ENCODE assay signal across 15 cellular contexts in genomic region chr14:53327716-53328115, GRCh38.
DNase-seq lines count a peak whose midpoint lies in the region; ATAC-seq, FAIRE-seq and TF ChIP-seq lines count a peak whose summit lies in the region.
"Had no signal": no experiment of that assay in that cellular context is flagged by ENCODE, and none has a peak within 500 bp of the region (broad histone marks: within the 10 kb centered on the region; RNA-seq: fewer than 3 reads in every experiment).

No MANE protein-coding gene starts in this region.

- TF ChIP-seq CTCF in H1 (IDR thresholded peaks at IDR 0.05; ENCODE audit: control extremely low read depth in 1 of 3, insufficient read depth in 1 of 3, low read depth in 1 of 3, low read length in 3 of 3) (no peak), nephron progenitor cell (IDR thresholded peaks at IDR 0.05) (no peak)

- CTCF ChIA-PET in H1 (lab: Charles Lee; ENCODE audit: partially characterized antibody) = interaction anchor here (1.0 to 3.5 kb wide), 6 partner anchors 12 to 72 kb away, joined by 3 to 16 read pairs (median 4); no protein-coding TSS in a partner anchor

- H2BK15ac ChIP-seq in H1 (ENCODE audit: low read length) = 0 out of 2 replicates have a peak overlapping the region, but pooled peaks have one; percentile 66

- ATAC-seq in GM21717 (IDR thresholded peaks at IDR 0.05; ENCODE audit: unreplicated experiment) (no peak), HG03571 (IDR thresholded peaks at IDR 0.05; ENCODE audit: unreplicated experiment) (no peak)

- H3K4me3 ChIP-seq in MG63 (no peak overlapping the region), H1 (ENCODE audit: extremely low read depth in 1 of 4, insufficient read depth in 2 of 4, low read depth in 3 of 4, low read length in 4 of 4) (peak overlapping the region in 1 of 4 experiments; percentile 2; a peak in 1 of 8 replicates)
- H3K4me3 ChIP-seq: BLaER1, Peyer's patch had no signal

- peaks cover 0 to 4% (median 1%) of the 10 kb centered on the region in 4 experiments; a peak in 3 of 7 replicates for H3K4me1 ChIP-seq in H1 (replicated peaks in 1 of 4; ENCODE audit: control insufficient read depth in 3 of 4, insufficient read depth in 4 of 4, low read length in 3 of 4)
- H3K4me1 ChIP-seq: BLaER1, Peyer's patch had no signal

- no peaks in the 10 kb centered on the region for H3K79me2 ChIP-seq in H1 (ENCODE audit: control insufficient read depth in 1 of 2, insufficient read depth in 2 of 2, low read length in 2 of 2)

- H3K4me3 Mint-ChIP-seq in nephron progenitor cell = no peak overlapping the region

- TF ChIP-seq POLR2A in H1 (IDR thresholded peaks at IDR 0.05; ENCODE audit: control extremely low read depth in 1 of 2, low read depth in 2 of 2, low read length in 2 of 2) = no peak

- no peak overlapping the region for H3K18ac ChIP-seq in H1 (ENCODE audit: extremely low read depth, low read length)

- H2BK20ac ChIP-seq in H1 (ENCODE audit: low read length) = no peak overlapping the region

- H3K27me3 Mint-ChIP-seq in nephron progenitor cell (ENCODE audit: low read depth, poor library complexity) = no peaks in the 10 kb centered on the region

- H3K9me3 ChIP-seq in MG63 (no peaks in the 10 kb centered on the region), H1 (ENCODE audit: insufficient read depth in 2 of 2, low read depth in 1 of 2, low read length in 1 of 2) (no peaks in the 10 kb centered on the region)
- H3K9me3 ChIP-seq: BLaER1, Peyer's patch had no signal

- no peak overlapping the region for H3K56ac ChIP-seq in H1 (replicated peaks; ENCODE audit: insufficient read length, low read depth, low read length)

- H3K36me3 Mint-ChIP-seq in nephron progenitor cell (ENCODE audit: low read depth) = no peaks in the 10 kb centered on the region

- no peak overlapping the region for H2AFZ ChIP-seq in H1 (ENCODE audit: low read length)

- no peak overlapping the region for H3K4me2 ChIP-seq in H1 (ENCODE audit: insufficient read depth in 1 of 2, low read depth in 2 of 2, low read length in 2 of 2)
- H3K4me2 ChIP-seq: BLaER1 had no signal

- no peaks in the 10 kb centered on the region for H3K79me1 ChIP-seq in H1 (ENCODE audit: low read depth, low read length)

- H3K4me1 Mint-ChIP-seq in nephron progenitor cell = peaks cover 27% of the 10 kb centered on the region

- peaks cover 6% of the 10 kb centered on the region for H3K9me3 Mint-ChIP-seq in nephron progenitor cell

- TF ChIP-seq EP300 in H1 (IDR thresholded peaks at IDR 0.05; ENCODE audit: borderline replicate concordance in 1 of 2, low read depth in 2 of 2, low read length in 2 of 2) = no peak

- no peaks in the 10 kb centered on the region for H3K36me3 ChIP-seq in MG63
- H3K36me3 ChIP-seq in H1 (ENCODE audit: control insufficient read depth in 2 of 4, insufficient read depth in 4 of 4, low read length in 3 of 4) = no peaks in the 10 kb centered on the region
- H3K36me3 ChIP-seq: Peyer's patch had no signal

- no peak overlapping the region for H3K14ac ChIP-seq in H1 (ENCODE audit: insufficient read length)

- no peak overlapping the region for H3K27ac ChIP-seq in H1 (ENCODE audit: low read depth, low read length)
- H3K27ac ChIP-seq: BLaER1, Peyer's patch had no signal

- no peak for FAIRE-seq in H1 (lab: Jason Lieb, UNC)
- FAIRE-seq: G401.6, GM18507, islet of Langerhans had no signal

- DNase-seq in Daoy (ENCODE audit: low read depth) = peak; percentile 57
- peak; percentile 31 for DNase-seq in MG63
- no peak for DNase-seq in H1 (ENCODE audit: low read depth in 1 of 2, low spot score in 2 of 2)
- peak; percentile 49 for DNase-seq in midbrain (lab: John Stamatoyannopoulos, UW)
- DNase-seq in nephron progenitor cell = no peak
- no peak for DNase-seq in HK-2 (ENCODE audit: unreplicated experiment)
- DNase-seq: NCI-H446, Peyer's patch, T-helper 9 cell had no signal

- WGBS in H1 (ENCODE audit: extremely low coverage in 1 of 2, insufficient coverage in 1 of 2, insufficient read length in 1 of 2, insufficient replicate concordance in 2 of 2, low coverage in 1 of 2, low lambda C conversion rate in 2 of 2, missing lambda C conversion rate in 1 of 2), 2 experiments = 93% methylated on average over 1 of the region's 1 CpG; no CpG with 5 or more reads in 1 of the 2 experiments

- H4K8ac ChIP-seq in H1 (ENCODE audit: extremely low read depth, insufficient read depth, low read length) = no peak overlapping the region

- POLR2A ChIA-PET in H1 (lab: Charles Lee; ENCODE audit: partially characterized antibody) = interaction anchor here (0.6 kb wide), 1 partner anchor 40 kb away, joined by 3 read pairs; no protein-coding TSS in a partner anchor

- H2BK5ac ChIP-seq in H1 (ENCODE audit: low read depth, low read length) = peak overlapping the region; percentile 18; the same call in 1 of the 2 replicates

- H2BK12ac ChIP-seq in H1 (ENCODE audit: low read depth, low read length) = peak overlapping the region; percentile 35; the same call in 1 of the 2 replicates

- no peak overlapping the region for H2BK120ac ChIP-seq in H1 (replicated peaks; ENCODE audit: low read depth, low read length)

- no peak for TF ChIP-seq RAD21 in H1 (IDR thresholded peaks at IDR 0.05 in 1 of 2, conservative IDR thresholded peaks at IDR 0.05 in 1 of 2; ENCODE audit: low read depth in 2 of 2, low read length in 2 of 2)

- no peak overlapping the region for H4K91ac ChIP-seq in H1 (replicated peaks; ENCODE audit: insufficient read length, low read length)

- no peaks in the 10 kb centered on the region for H3K23me2 ChIP-seq in H1 (ENCODE audit: low read depth, low read length)

- H3K27me3 ChIP-seq in MG63 = no peaks in the 10 kb centered on the region
- no peaks in the 10 kb centered on the region for H3K27me3 ChIP-seq in H1 (replicated peaks in 1 of 4; ENCODE audit: control insufficient read depth in 3 of 4, extremely low read depth in 1 of 4, insufficient read depth in 3 of 4, low read length in 3 of 4)
- H3K27me3 ChIP-seq: BLaER1, Peyer's patch had no signal

- no peak overlapping the region for H3K27ac Mint-ChIP-seq in nephron progenitor cell

- no peaks in the 10 kb centered on the region for H4K20me1 ChIP-seq in H1 (replicated peaks in 1 of 2; ENCODE audit: control insufficient read depth in 1 of 2, insufficient read depth in 2 of 2, low read length in 2 of 2)
- H4K20me1 ChIP-seq: BLaER1 had no signal

- H3K23ac ChIP-seq in H1 (ENCODE audit: insufficient read length) = no peak overlapping the region

- H2AK5ac ChIP-seq in H1 (ENCODE audit: low read depth, low read length) = no peak overlapping the region

- H3K9ac ChIP-seq in H1 (replicated peaks in 1 of 4; ENCODE audit: extremely low read depth in 1 of 4, low read depth in 3 of 4, low read length in 3 of 4) = no peak overlapping the region
- H3K9ac ChIP-seq: BLaER1 had no signal

- no peak overlapping the region for H4K5ac ChIP-seq in H1 (ENCODE audit: insufficient read length, low read depth, low read length)

- H3K4ac ChIP-seq in H1 (replicated peaks; ENCODE audit: insufficient read length, low read depth, low read length) = no peak overlapping the region

TF ChIP-seq in H1, 55 proteins besides CTCF, POLR2A, EP300 and RAD21:
- TF ChIP-seq, protein P1, sequence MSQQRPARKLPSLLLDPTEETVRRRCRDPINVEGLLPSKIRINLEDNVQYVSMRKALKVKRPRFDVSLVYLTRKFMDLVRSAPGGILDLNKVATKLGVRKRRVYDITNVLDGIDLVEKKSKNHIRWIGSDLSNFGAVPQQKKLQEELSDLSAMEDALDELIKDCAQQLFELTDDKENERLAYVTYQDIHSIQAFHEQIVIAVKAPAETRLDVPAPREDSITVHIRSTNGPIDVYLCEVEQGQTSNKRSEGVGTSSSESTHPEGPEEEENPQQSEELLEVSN (IDR thresholded peaks at IDR 0.05) = no peak

Comparison
In these comparisons a context has a peak if more than half of its experiments do, and no peak if none do; other contexts are left out.
1. DNase-seq: peak in Daoy (single experiment), MG63 (single experiment) and midbrain (single experiment); none in H1 (0 of 2), nephron progenitor cell (single experiment) and HK-2 (single experiment).